Comparison of ENCODE assay signal across 1 cellular context in the genomic region with DNA sequence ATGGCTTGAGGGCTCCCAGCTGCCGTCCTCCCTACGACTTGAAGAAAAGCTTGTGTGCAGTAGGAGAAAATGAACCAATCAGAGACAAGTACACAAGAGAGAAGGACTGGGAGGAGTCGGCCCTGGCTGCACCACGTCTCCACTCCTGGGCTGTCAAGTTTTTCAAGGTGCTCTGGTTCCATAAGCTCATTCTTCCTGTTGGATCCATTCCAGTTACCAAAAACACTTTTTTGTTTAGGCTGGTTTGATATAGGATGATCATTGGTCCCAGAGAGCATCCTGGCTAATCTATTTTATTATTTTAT.
TF ChIP-seq lines count a peak whose summit lies in the region.

No MANE protein-coding gene starts in this region.

TF ChIP-seq in WTC11, 78 proteins besides CTCF, POLR2A, EP300 and RAD21 (continued from another document):
- TF ChIP-seq, protein P1, sequence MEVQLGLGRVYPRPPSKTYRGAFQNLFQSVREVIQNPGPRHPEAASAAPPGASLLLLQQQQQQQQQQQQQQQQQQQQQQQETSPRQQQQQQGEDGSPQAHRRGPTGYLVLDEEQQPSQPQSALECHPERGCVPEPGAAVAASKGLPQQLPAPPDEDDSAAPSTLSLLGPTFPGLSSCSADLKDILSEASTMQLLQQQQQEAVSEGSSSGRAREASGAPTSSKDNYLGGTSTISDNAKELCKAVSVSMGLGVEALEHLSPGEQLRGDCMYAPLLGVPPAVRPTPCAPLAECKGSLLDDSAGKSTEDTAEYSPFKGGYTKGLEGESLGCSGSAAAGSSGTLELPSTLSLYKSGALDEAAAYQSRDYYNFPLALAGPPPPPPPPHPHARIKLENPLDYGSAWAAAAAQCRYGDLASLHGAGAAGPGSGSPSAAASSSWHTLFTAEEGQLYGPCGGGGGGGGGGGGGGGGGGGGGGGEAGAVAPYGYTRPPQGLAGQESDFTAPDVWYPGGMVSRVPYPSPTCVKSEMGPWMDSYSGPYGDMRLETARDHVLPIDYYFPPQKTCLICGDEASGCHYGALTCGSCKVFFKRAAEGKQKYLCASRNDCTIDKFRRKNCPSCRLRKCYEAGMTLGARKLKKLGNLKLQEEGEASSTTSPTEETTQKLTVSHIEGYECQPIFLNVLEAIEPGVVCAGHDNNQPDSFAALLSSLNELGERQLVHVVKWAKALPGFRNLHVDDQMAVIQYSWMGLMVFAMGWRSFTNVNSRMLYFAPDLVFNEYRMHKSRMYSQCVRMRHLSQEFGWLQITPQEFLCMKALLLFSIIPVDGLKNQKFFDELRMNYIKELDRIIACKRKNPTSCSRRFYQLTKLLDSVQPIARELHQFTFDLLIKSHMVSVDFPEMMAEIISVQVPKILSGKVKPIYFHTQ (CRISPR knock-in tag; IDR thresholded peaks at IDR 0.05), result no peak
TF ChIP-seq in WTC11: peak in this region for 1.
